Comparison of ENCODE assay signal across 8 cellular contexts in the genomic region with DNA sequence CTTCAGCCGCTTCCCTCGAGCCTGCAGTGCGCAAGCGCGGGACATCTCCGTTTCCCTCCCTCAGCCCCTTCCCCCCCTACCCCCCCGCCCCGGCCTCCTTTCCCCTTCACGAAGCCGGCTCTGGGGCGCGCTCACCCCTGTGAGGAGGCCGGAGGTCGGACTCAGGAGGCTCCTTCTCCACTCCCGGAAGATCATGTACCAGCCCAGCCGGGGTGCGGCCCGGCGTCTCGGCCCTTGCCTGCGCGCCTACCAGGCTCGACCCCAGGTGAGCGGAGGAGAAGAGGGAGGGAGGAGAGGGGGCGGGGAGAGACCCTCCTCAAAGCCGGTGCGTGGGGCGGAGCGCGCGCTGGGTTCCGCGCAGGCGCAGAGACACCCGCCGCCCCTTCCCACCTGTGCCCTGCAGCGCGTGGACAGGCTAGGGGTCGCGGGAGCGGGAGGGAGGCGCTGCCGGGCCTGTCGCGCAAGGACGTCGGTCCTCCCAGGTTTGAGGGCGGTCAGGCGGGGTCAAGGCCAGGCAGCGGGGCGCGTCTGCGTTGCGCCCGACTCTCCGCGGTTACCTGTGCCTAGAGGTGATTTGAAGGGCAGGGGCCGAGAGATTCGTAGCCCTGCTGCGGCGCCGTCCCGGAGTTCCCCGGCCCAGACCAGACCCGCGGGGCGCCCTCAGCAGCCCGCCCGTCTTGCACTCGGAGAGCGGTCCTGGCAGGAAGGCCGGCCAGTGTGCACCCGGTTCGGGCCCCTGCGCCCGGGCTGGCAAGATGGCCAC. TPM values are rescaled to one million over a fixed set of nuclear protein-coding genes. Genes with fewer than 3 reads are reported as not detected.
DNase-seq lines count a peak whose midpoint lies in the region; ATAC-seq and TF ChIP-seq lines count a peak whose summit lies in the region.

A gene with protein sequence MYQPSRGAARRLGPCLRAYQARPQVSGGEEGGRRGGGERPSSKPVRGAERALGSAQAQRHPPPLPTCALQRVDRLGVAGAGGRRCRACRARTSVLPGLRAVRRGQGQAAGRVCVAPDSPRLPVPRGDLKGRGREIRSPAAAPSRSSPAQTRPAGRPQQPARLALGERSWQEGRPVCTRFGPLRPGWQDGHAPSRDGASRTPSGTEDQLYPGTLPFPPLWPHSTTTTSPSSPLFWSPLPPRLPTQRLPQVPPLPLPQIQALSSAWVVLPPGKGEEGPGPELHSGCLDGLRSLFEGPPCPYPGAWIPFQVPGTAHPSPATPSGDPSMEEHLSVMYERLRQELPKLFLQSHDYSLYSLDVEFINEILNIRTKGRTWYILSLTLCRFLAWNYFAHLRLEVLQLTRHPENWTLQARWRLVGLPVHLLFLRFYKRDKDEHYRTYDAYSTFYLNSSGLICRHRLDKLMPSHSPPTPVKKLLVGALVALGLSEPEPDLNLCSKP (plus strand): TSS at position 95 of the 763 bp plus-strand sequence. CDS start 99 bp downstream, at position 194.

- H3K4me1 ChIP-seq in ectodermal cell (ENCODE audit: control insufficient read depth, insufficient read depth, low read length): peaks cover 4% of the 10 kb centered on the region
- H3K4me1 ChIP-seq in lung (ENCODE audit: control insufficient read depth in 2 of 2, insufficient read depth in 2 of 2, low read length in 2 of 2): no peaks in the 10 kb centered on the region

- H3K27me3 Mint-ChIP-seq in CD14-positive monocyte (ENCODE audit: low read depth in 3 of 3): peaks cover 0 to 1% (median 0%) of the 10 kb centered on the region in 3 donors
- no peaks in the 10 kb centered on the region for H3K27me3 Mint-ChIP-seq in activated CD8-positive, alpha-beta T cell treated with anti-CD3 and anti-CD28 coated beads, Interleukin-2, amount 10 ng/mL, durations not matched to agents 7 days and 5 days (ENCODE audit: low read depth)

- H3K27me3 ChIP-seq in ectodermal cell (ENCODE audit: control insufficient read depth, insufficient read depth, low read length, poor library complexity, severe bottlenecking) (no peaks in the 10 kb centered on the region), lung (ENCODE audit: control insufficient read depth, insufficient read depth) (no peaks in the 10 kb centered on the region)

- H3K9me3 ChIP-seq in ectodermal cell (ENCODE audit: control insufficient read depth, low read length) (no peaks in the 10 kb centered on the region), lung (ENCODE audit: control insufficient read depth in 2 of 2, insufficient read depth in 1 of 2, low read length in 1 of 2) (no peaks in the 10 kb centered on the region)

- intact Hi-C loops in CD14-positive monocyte (cut with micrococcal nuclease): no loop called here

- peaks cover 49% of the 10 kb centered on the region for H3K4me1 Mint-ChIP-seq in CD14-positive monocyte
- H3K4me1 Mint-ChIP-seq in activated CD8-positive, alpha-beta T cell treated with anti-CD3 and anti-CD28 coated beads, Interleukin-2, amount 10 ng/mL, durations not matched to agents 7 days and 5 days (ENCODE audit: low read depth): peaks cover 33% of the 10 kb centered on the region

- H3K27ac ChIP-seq in ectodermal cell (ENCODE audit: insufficient read depth, low read depth, low read length, poor library complexity, severe bottlenecking): peak within 1 kb of the TSS; percentile 18
- H3K27ac ChIP-seq in lung (ENCODE audit: low read depth in 1 of 2, low read length in 1 of 2): peak within 1 kb of the TSS; percentile 88 to 98

- POLR2A ChIA-PET in activated CD8-positive, alpha-beta T cell treated with anti-CD3 and anti-CD28 coated beads, Interleukin-2, amount 10 ng/mL, durations not matched to agents 7 days and 5 days (lab: Charles Lee): interaction anchor here (0.8 to 1.5 kb wide), 7 partner anchors 18 to 70 kb away, joined by 3 to 13 read pairs (median 4); partner anchors contain the start of genes MDC1, MRPS18B and PPP1R10

- CTCF ChIA-PET in activated CD8-positive, alpha-beta T cell treated with anti-CD3 and anti-CD28 coated beads, Interleukin-2, amount 10 ng/mL, durations not matched to agents 7 days and 5 days (lab: Charles Lee): interaction anchor here (1.0 to 1.5 kb wide), 6 partner anchors 25 to 440 kb away, joined by 3 to 7 read pairs (median 4); partner anchors contain the start of genes DHX16, MRPS18B and PPP1R10

- peak within 1 kb of the TSS; percentile 98 for H3K4me3 ChIP-seq in ectodermal cell (ENCODE audit: insufficient read depth, low read depth, low read length)
- peak within 1 kb of the TSS; percentile 77 for H3K4me3 ChIP-seq in lung

- H3K9me3 Mint-ChIP-seq in CD14-positive monocyte: no peaks in the 10 kb centered on the region
- no peaks in the 10 kb centered on the region for H3K9me3 Mint-ChIP-seq in activated CD8-positive, alpha-beta T cell treated with anti-CD3 and anti-CD28 coated beads, Interleukin-2, amount 10 ng/mL, durations not matched to agents 7 days and 5 days (ENCODE audit: insufficient read depth)

- H3K27ac Mint-ChIP-seq in CD14-positive monocyte: peak within 1 kb of the TSS; percentile 37 to 89 (median 78)
- peak within 1 kb of the TSS; percentile 93 for H3K27ac Mint-ChIP-seq in activated CD8-positive, alpha-beta T cell treated with anti-CD3 and anti-CD28 coated beads, Interleukin-2, amount 10 ng/mL, durations not matched to agents 7 days and 5 days

- peak within 1 kb of the TSS; percentile 81 to 91 for H3K4me3 Mint-ChIP-seq in CD14-positive monocyte
- H3K4me3 Mint-ChIP-seq in activated CD8-positive, alpha-beta T cell treated with anti-CD3 and anti-CD28 coated beads, Interleukin-2, amount 10 ng/mL, durations not matched to agents 7 days and 5 days: peak within 1 kb of the TSS; percentile 91

- 0 to 1% methylated on average over 74 to 75 of the region's 76 CpGs for WGBS in ectodermal cell, 2 experiments
- 0% methylated on average over 42 to 76 of the region's 76 CpGs for WGBS in lung, 2 donors

- peaks cover 22 to 27% of the 10 kb centered on the region in 2 donors for H3K36me3 Mint-ChIP-seq in CD14-positive monocyte
- H3K36me3 Mint-ChIP-seq in activated CD8-positive, alpha-beta T cell treated with anti-CD3 and anti-CD28 coated beads, Interleukin-2, amount 10 ng/mL, durations not matched to agents 7 days and 5 days (ENCODE audit: low read depth): peaks cover 34% of the 10 kb centered on the region

- TF ChIP-seq CTCF in CD14-positive monocyte (IDR thresholded peaks at IDR 0.05) (no peak), lung (IDR thresholded peaks at IDR 0.05; ENCODE audit: control extremely low read depth, extremely low read depth) (no peak)

- peak; percentile 88 for DNase-seq in CD14-positive monocyte (ENCODE audit: low spot score)
- DNase-seq in HK-2 (ENCODE audit: unreplicated experiment): peak; percentile 94
- peak; percentile 78 for DNase-seq in NCI-H82 treated with DMSO at 0.1 percent for 48 hours (lab: John Stamatoyannopoulos, UW; ENCODE audit: unreplicated experiment)
- peak; percentile 82 for DNase-seq in activated CD8-positive, alpha-beta T cell treated with anti-CD3 and anti-CD28 coated beads, Interleukin-2, amount 10 ng/mL, durations not matched to agents 7 days and 5 days
- DNase-seq in lung (ENCODE audit: low spot score): peak; percentile 74
- peak in 2 of 3 donors; percentile 48 to 73 for DNase-seq in stimulated activated CD4-positive, alpha-beta T cell treated with anti-CD3 and anti-CD28 coated beads, TNF-alpha, amount 100 ng/mL, for 48 hours (ENCODE audit: low read depth in 3 of 3)

- ATAC-seq in GM19438 (IDR thresholded peaks at IDR 0.05; ENCODE audit: low read depth, unreplicated experiment) (peak; percentile 57), lung (ENCODE audit: insufficient read depth, low FRiP score) (peak; percentile 90)
- peak; percentile 82 for ATAC-seq in activated CD8-positive, alpha-beta T cell treated with anti-CD3 and anti-CD28 coated beads, Interleukin-2, amount 10 ng/mL, durations not matched to agents 7 days and 5 days

- peaks cover 31% of the 10 kb centered on the region for H3K36me3 ChIP-seq in ectodermal cell (ENCODE audit: control insufficient read depth, insufficient read depth, low read length)
- peaks cover 11 to 20% of the 10 kb centered on the region in 2 donors for H3K36me3 ChIP-seq in lung (ENCODE audit: control insufficient read depth in 2 of 2, insufficient read depth in 2 of 2, low read length in 2 of 2)

RNA-seq across cellular contexts. Expression of the gene that starts here (rescaled TPM):
- polyA plus RNA-seq in CD14-positive monocyte (1 to 10 TPM; 2.0 to 2.7 TPM), lung (10 to 100 TPM in 1 of 2 donors, 1 to 10 TPM in 1; 9.2 to 26.0 TPM)
- total RNA-seq in activated CD8-positive, alpha-beta T cell treated with anti-CD3 and anti-CD28 coated beads, Interleukin-2, amount 10 ng/mL, durations not matched to agents 7 days and 5 days: 10 to 100 TPM; 31.6 to 40.1 TPM
- polyA plus RNA-seq in ectodermal cell (2013, experiment 1 of 4): 17.3 TPM
- 17.0 TPM for polyA plus RNA-seq in ectodermal cell (2013, experiment 2 of 4)
- polyA plus RNA-seq in ectodermal cell (2013, experiment 3 of 4): 13.2 TPM
- 15.6 TPM for polyA plus RNA-seq in ectodermal cell (2013, experiment 4 of 4)
- total RNA-seq in lung: 10 to 100 TPM in 1 of 2 donors, 1 to 10 TPM in 1; 5.1 to 17.4 TPM

Comparison
In these comparisons a context has a peak if more than half of its experiments do, and no peak if none do; other contexts are left out.
1. Peak in every context shown above with its lines: DNase-seq, ATAC-seq, H3K4me3 ChIP-seq and H3K27ac ChIP-seq.